Comparison of ENCODE assay signal across 2 cellular contexts in genomic region chr2:61995059-61995458, GRCh38.
TF ChIP-seq lines count a peak whose summit lies in the region.

No MANE protein-coding gene starts in this region.

TF ChIP-seq in IMR-90, 13 proteins besides CTCF, POLR2A, EP300 and RAD21 (continued from another document):
- no peak for TF ChIP-seq MXI1 (IDR thresholded peaks at IDR 0.05; ENCODE audit: borderline replicate concordance, low read depth, low read length)
TF ChIP-seq in IMR-90: peak in this region for 1.

TF ChIP-seq in K562, 482 proteins besides CTCF, POLR2A, EP300 and RAD21 (continued from another document):
- TF ChIP-seq NFYB (IDR thresholded peaks at IDR 0.05; ENCODE audit: extremely low read depth, insufficient read length) (no peak), ADNP (tag; IDR thresholded peaks at IDR 0.05) (no peak), SMARCE1 (IDR thresholded peaks at IDR 0.05) (no peak), E2F4 (CRISPR knock-in tag; IDR thresholded peaks at IDR 0.05; ENCODE audit: low read depth) (no peak)
